1 cellular context compared by ENCODE assay signal in the genomic region with DNA sequence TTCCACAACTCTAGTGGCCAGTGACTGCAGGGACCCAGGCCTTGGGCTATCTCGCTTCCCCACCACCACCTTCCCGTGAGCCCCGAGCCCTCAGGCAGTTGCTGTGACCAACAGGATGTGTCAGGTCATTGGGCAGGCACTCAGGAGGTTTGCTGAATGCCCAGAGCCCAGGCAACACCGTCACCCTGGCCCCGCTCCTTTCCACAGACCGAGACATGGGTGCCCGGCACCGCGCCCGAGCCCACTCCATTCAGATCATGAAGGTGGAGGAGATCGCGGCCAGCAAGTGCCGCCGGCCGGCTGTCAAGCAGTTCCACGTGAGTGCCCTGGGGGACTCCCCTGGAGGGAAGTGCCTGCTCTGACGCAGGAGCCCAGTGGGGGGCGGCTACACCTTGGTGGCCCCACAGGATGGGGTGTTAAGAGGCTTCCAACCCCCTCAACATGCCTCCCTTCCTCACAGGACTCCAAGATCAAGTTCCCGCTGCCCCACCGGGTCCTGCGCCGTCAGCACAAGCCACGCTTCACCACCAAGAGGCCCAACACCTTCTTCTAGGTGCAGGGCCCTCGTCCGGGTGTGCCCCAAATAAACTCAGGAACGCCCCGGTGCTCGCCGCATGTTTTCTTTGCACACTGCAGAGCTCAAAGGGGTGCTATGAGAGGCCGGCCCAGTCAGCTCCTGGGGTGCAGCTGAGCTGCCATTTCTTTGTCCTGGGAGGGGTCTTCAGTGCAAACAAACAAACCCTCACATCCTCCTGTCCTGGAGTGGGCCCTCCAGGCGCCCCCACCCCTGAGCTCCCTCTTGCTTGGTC.
TF ChIP-seq lines count a peak whose summit lies in the region.

No MANE protein-coding gene starts in this region.

TF ChIP-seq in HCT116, 20 proteins besides CTCF, POLR2A, EP300 and RAD21:
- no peak for TF ChIP-seq EZH2phosphoT487 (IDR thresholded peaks at IDR 0.05; ENCODE audit: borderline replicate concordance)
- TF ChIP-seq EGR1 (IDR thresholded peaks at IDR 0.05; ENCODE audit: low read depth): no peak
- TF ChIP-seq, protein P1, sequence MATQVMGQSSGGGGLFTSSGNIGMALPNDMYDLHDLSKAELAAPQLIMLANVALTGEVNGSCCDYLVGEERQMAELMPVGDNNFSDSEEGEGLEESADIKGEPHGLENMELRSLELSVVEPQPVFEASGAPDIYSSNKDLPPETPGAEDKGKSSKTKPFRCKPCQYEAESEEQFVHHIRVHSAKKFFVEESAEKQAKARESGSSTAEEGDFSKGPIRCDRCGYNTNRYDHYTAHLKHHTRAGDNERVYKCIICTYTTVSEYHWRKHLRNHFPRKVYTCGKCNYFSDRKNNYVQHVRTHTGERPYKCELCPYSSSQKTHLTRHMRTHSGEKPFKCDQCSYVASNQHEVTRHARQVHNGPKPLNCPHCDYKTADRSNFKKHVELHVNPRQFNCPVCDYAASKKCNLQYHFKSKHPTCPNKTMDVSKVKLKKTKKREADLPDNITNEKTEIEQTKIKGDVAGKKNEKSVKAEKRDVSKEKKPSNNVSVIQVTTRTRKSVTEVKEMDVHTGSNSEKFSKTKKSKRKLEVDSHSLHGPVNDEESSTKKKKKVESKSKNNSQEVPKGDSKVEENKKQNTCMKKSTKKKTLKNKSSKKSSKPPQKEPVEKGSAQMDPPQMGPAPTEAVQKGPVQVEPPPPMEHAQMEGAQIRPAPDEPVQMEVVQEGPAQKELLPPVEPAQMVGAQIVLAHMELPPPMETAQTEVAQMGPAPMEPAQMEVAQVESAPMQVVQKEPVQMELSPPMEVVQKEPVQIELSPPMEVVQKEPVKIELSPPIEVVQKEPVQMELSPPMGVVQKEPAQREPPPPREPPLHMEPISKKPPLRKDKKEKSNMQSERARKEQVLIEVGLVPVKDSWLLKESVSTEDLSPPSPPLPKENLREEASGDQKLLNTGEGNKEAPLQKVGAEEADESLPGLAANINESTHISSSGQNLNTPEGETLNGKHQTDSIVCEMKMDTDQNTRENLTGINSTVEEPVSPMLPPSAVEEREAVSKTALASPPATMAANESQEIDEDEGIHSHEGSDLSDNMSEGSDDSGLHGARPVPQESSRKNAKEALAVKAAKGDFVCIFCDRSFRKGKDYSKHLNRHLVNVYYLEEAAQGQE (IDR thresholded peaks at IDR 0.05; ENCODE audit: low read depth): no peak
- no peak for TF ChIP-seq SIN3A (IDR thresholded peaks at IDR 0.05; ENCODE audit: low read depth)
- no peak for TF ChIP-seq POLR2AphosphoS5 (IDR thresholded peaks at IDR 0.05; ENCODE audit: low read depth, low read length)
- TF ChIP-seq FOSL1 (IDR thresholded peaks at IDR 0.05; ENCODE audit: low read depth): no peak
- TF ChIP-seq SRF (IDR thresholded peaks at IDR 0.05; ENCODE audit: low read depth): no peak
- no peak for TF ChIP-seq YY1 (IDR thresholded peaks at IDR 0.05; ENCODE audit: extremely low read depth, insufficient replicate concordance, low read depth, low read length)
- no peak for TF ChIP-seq CBX3 (IDR thresholded peaks at IDR 0.05; ENCODE audit: low read depth)
- TF ChIP-seq ZFX (IDR thresholded peaks at IDR 0.05): no peak
- TF ChIP-seq, protein P2, sequence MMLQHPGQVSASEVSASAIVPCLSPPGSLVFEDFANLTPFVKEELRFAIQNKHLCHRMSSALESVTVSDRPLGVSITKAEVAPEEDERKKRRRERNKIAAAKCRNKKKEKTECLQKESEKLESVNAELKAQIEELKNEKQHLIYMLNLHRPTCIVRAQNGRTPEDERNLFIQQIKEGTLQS (IDR thresholded peaks at IDR 0.05): no peak
- TF ChIP-seq EZH2 (IDR thresholded peaks at IDR 0.05): no peak
